ENCODE assay signal across 9 cellular contexts in genomic region chr11:65546217-65546958, GRCh38. TPM values are rescaled to one million over a fixed set of nuclear protein-coding genes. Genes with fewer than 3 reads are reported as not detected.
A peak's percentile ranks its signal among the peaks of the same experiment; 100 is the strongest.
DNase-seq lines count a peak whose midpoint lies in the region; ATAC-seq and TF ChIP-seq lines count a peak whose summit lies in the region.
"Had no signal": no experiment of that assay in that cellular context is flagged by ENCODE, and none has a peak within 500 bp of the region (broad histone marks: within the 10 kb centered on the region; RNA-seq: fewer than 3 reads in every experiment).

No MANE protein-coding gene starts in this region.

- intact Hi-C loops in psoas muscle (cut with DNase I) = no loop called here
- intact Hi-C loops in aorta (cut with DNase I) = no loop called here

- DNase-seq in Ammon's horn (ENCODE audit: low spot score) (peak; percentile 67), GM19240 (ENCODE audit: insufficient read length, low spot score) (peak; percentile 98), NOMO-1 (lab: John Stamatoyannopoulos, UW; ENCODE audit: unreplicated experiment in 2 of 2) (peak; percentile 45 to 58), activated T-cell treated with anti-CD3 and anti-CD28 coated beads for 48 hours (ENCODE audit: low read depth) (peak; percentile 99), glutamatergic neuron (peak; percentile 91), psoas muscle (peak; percentile 79 to 86), aorta (peak; percentile 89 to 91)

- H3K9me3 ChIP-seq in psoas muscle = no peaks in the 10 kb centered on the region
- H3K9me3 ChIP-seq in aorta (ENCODE audit: control insufficient read depth, low read length) = no peaks in the 10 kb centered on the region

- no peak overlapping the region for H3K27ac Mint-ChIP-seq in glutamatergic neuron (ENCODE audit: unreplicated experiment)

- H3K4me3 Mint-ChIP-seq in glutamatergic neuron (ENCODE audit: unreplicated experiment) = peak overlapping the region; percentile 68

- H3K27me3 ChIP-seq in psoas muscle (ENCODE audit: insufficient read depth in 3 of 3, low read length in 2 of 3) = no peaks in the 10 kb centered on the region
- no peaks in the 10 kb centered on the region for H3K27me3 ChIP-seq in aorta (ENCODE audit: control insufficient read depth in 1 of 2, insufficient read depth in 2 of 2, low read length in 1 of 2)

- 46 to 71% (median 53%) methylated on average over 44 to 64 of the region's 64 CpGs for WGBS in psoas muscle, 3 donors
- WGBS in aorta, 2 donors = 60% methylated on average over 60 to 64 of the region's 64 CpGs

- peak; percentile 66 for ATAC-seq in HG03460 (IDR thresholded peaks at IDR 0.05; ENCODE audit: unreplicated experiment)
- ATAC-seq in psoas muscle = peak; percentile 39 to 79 (median 67)
- peak; percentile 74 for ATAC-seq in aorta (ENCODE audit: low FRiP score)

- no peak overlapping the region for H3K4me3 ChIP-seq in psoas muscle
- no peak overlapping the region for H3K4me3 ChIP-seq in aorta (ENCODE audit: low read length in 2 of 2)

- H3K4me1 Mint-ChIP-seq in glutamatergic neuron (ENCODE audit: low read depth, unreplicated experiment) = peaks cover 5% of the 10 kb centered on the region

- no peaks in the 10 kb centered on the region for H3K36me3 Mint-ChIP-seq in glutamatergic neuron (ENCODE audit: unreplicated experiment)

- peaks cover 48% of the 10 kb centered on the region for H3K27me3 Mint-ChIP-seq in glutamatergic neuron (ENCODE audit: unreplicated experiment)

- no peak overlapping the region for H3K27ac ChIP-seq in psoas muscle
- H3K27ac ChIP-seq in aorta (ENCODE audit: low read depth in 1 of 2, low read length in 2 of 2) = no peak overlapping the region
- H3K27ac ChIP-seq: parathyroid adenoma had no signal

- H3K36me3 ChIP-seq in psoas muscle (ENCODE audit: insufficient read depth in 1 of 2, low read depth in 1 of 2) (peaks cover 0 to 72% of the 10 kb centered on the region in 2 donors), aorta (ENCODE audit: control insufficient read depth in 1 of 2, insufficient read depth in 2 of 2, low read length in 1 of 2) (no peaks in the 10 kb centered on the region)

- peaks cover 19% of the 10 kb centered on the region for H3K9me3 Mint-ChIP-seq in glutamatergic neuron (ENCODE audit: unreplicated experiment)

- no peak for TF ChIP-seq CTCF in glutamatergic neuron (IDR thresholded peaks at IDR 0.05; ENCODE audit: partially characterized antibody, unreplicated experiment)
- no peak for TF ChIP-seq CTCF in psoas muscle (IDR thresholded peaks at IDR 0.05)

- H3K4me1 ChIP-seq in psoas muscle (peaks cover 6% of the 10 kb centered on the region), aorta (ENCODE audit: control insufficient read depth in 1 of 2, insufficient read depth in 2 of 2, low read length in 2 of 2) (no peaks in the 10 kb centered on the region)
- H3K4me1 ChIP-seq: parathyroid adenoma had no signal

RNA-seq across cellular contexts. Expression of gene LTBP3, which starts 11.8 kb away (rescaled TPM):
- total RNA-seq in glutamatergic neuron (ENCODE audit: unreplicated experiment) = 2.5 TPM
- 10 to 100 TPM; 27.9 to 82.3 (median 51.4) TPM for total RNA-seq in psoas muscle
- 10 to 100 TPM; 12.7 to 19.2 (median 17.2) TPM for polyA plus RNA-seq in psoas muscle
- total RNA-seq in aorta = 100 to 1,000 TPM; 280 to 473 TPM
- 100 to 1,000 TPM in 1 of 2 donors, 10 to 100 TPM in 1; 40.1 to 467 TPM for polyA plus RNA-seq in aorta

RNA-seq across cellular contexts. Expression of gene SCYL1, which starts 21.5 kb away (rescaled TPM):
- 80.0 TPM for total RNA-seq in glutamatergic neuron (ENCODE audit: unreplicated experiment)
- 100 to 1,000 TPM in 1 of 4 donors, 10 to 100 TPM in 3; 77.8 to 106 (median 92.6) TPM for total RNA-seq in psoas muscle
- polyA plus RNA-seq in psoas muscle = 10 to 100 TPM; 66.9 to 87.4 (median 79.4) TPM
- total RNA-seq in aorta = 10 to 100 TPM; 74.0 to 74.4 TPM
- polyA plus RNA-seq in aorta = 10 to 100 TPM; 31.3 to 98.9 TPM

RNA-seq across cellular contexts. Expression of gene ZNRD2, which starts 23.9 kb away (rescaled TPM):
- total RNA-seq in glutamatergic neuron (ENCODE audit: unreplicated experiment) (37.9 TPM), psoas muscle (10 to 100 TPM; 31.6 to 43.5 (median 38.0) TPM), aorta (10 to 100 TPM; 21.7 to 29.3 TPM)
- polyA plus RNA-seq in psoas muscle (100 to 1,000 TPM in 1 of 3 donors, 10 to 100 TPM in 2; 58.8 to 118 (median 94.2) TPM), aorta (10 to 100 TPM; 37.1 to 42.5 TPM)

RNA-seq across cellular contexts. Expression of gene FAM89B, which starts 25.9 kb away (rescaled TPM):
- total RNA-seq in glutamatergic neuron (ENCODE audit: unreplicated experiment) = 184 TPM
- 100 to 1,000 TPM in 1 of 4 donors, 10 to 100 TPM in 3; 59.0 to 110 (median 66.9) TPM for total RNA-seq in psoas muscle
- polyA plus RNA-seq in psoas muscle = 100 to 1,000 TPM in 1 of 3 donors, 10 to 100 TPM in 2; 66.9 to 112 (median 67.4) TPM
- 10 to 100 TPM; 49.5 to 64.3 TPM for total RNA-seq in aorta
- polyA plus RNA-seq in aorta = 10 to 100 TPM; 67.5 to 83.4 TPM

RNA-seq across cellular contexts. Expression of gene EHBP1L1, which starts 29.5 kb away (rescaled TPM):
- total RNA-seq in glutamatergic neuron (ENCODE audit: unreplicated experiment) (14.2 TPM), psoas muscle (100 to 1,000 TPM; 208 to 345 (median 282) TPM), aorta (100 to 1,000 TPM; 235 to 266 TPM)
- polyA plus RNA-seq in psoas muscle (100 to 1,000 TPM; 114 to 177 (median 170) TPM), aorta (100 to 1,000 TPM in 1 of 2 donors, 10 to 100 TPM in 1; 53.2 to 316 TPM)
